ENCODE assay signal across 14 cellular contexts in genomic region chrX:1420371-1420770, GRCh38. TPM values are rescaled to one million over a fixed set of nuclear protein-coding genes. Genes with fewer than 3 reads are reported as not detected.
DNase-seq lines count a peak whose midpoint lies in the region; ATAC-seq, FAIRE-seq and TF ChIP-seq lines count a peak whose summit lies in the region.
"Had no signal": no experiment of that assay in that cellular context is flagged by ENCODE, and none has a peak within 500 bp of the region (broad histone marks: within the 10 kb centered on the region; RNA-seq: fewer than 3 reads in every experiment).

No MANE protein-coding gene starts in this region.

- ATAC-seq in K562 (peak; percentile 45), HG03280 (IDR thresholded peaks at IDR 0.05; ENCODE audit: unreplicated experiment) (no peak)

- no TSS peak for BruUV-seq in K562 (replicated peaks; lab: Mats Ljungman, UMichigan)

- peak overlapping the region in 1 of 2 experiments; percentile 76; a peak in 1 of 4 replicates for H3K9ac ChIP-seq in K562 (ENCODE audit: insufficient read depth in 1 of 2, low read depth in 2 of 2, low read length in 2 of 2)

- H3K4me3 Mint-ChIP-seq in CD8-positive, alpha-beta memory T cell = no peak overlapping the region
- H3K4me3 Mint-ChIP-seq: CD14-positive monocyte had no signal

- no peaks in the 10 kb centered on the region for H3K27me3 ChIP-seq in CD8-positive, alpha-beta memory T cell (ENCODE audit: insufficient read depth, low read length, poor library complexity, severe bottlenecking)
- no peaks in the 10 kb centered on the region for H3K27me3 ChIP-seq in K562 (ENCODE audit: control insufficient read depth in 2 of 2, insufficient read depth in 2 of 2, low read length in 2 of 2)
- H3K27me3 ChIP-seq: adrenal gland had no signal

- H3K36me3 Mint-ChIP-seq in CD8-positive, alpha-beta memory T cell = peaks cover 18 to 46% (median 41%) of the 10 kb centered on the region in 3 donors

- CTCF ChIA-PET in CD8-positive, alpha-beta memory T cell (lab: Charles Lee) = no interaction called here
- CTCF ChIA-PET in K562 (lab: Yijun Ruan, JAX; ENCODE audit: low intra/inter-chr PET ratio) = no interaction called here

- H3K27ac ChIP-seq in 22Rv1 (peak overlapping the region; percentile 12; the same call in 1 of the 2 replicates), K562 (ENCODE audit: extremely low read depth, low read depth, low read length) (no peak overlapping the region)
- no peak overlapping the region for H3K27ac ChIP-seq in CD8-positive, alpha-beta memory T cell (ENCODE audit: low read depth, low read length)
- H3K27ac ChIP-seq: adrenal gland had no signal

- no peak for DNase-seq in CD8-positive, alpha-beta memory T cell
- peak in 1 of 4 experiments; percentile 12 for DNase-seq in K562 (ENCODE audit: extremely low read depth in 1 of 4, low spot score in 3 of 4)
- peak; percentile 72 for DNase-seq in mesenteric fat pad (ENCODE audit: low spot score)
- no peak for DNase-seq in stimulated activated CD4-positive, alpha-beta T cell treated with anti-CD3 and anti-CD28 coated beads, Interleukin-4, amount 100 ng/mL, for 4 hours
- DNase-seq in SKM-1 treated with dmso at 0.1 percent for 144 hours (lab: John Stamatoyannopoulos, UW; ENCODE audit: unreplicated experiment) = no peak
- no peak for DNase-seq in NCI-H446 (lab: John Stamatoyannopoulos, UW)
- DNase-seq: cortex of kidney, GF-D8, NCI-H1092 treated with DMSO at 0.1 percent for 48 hours, NCI-H2227 treated with DMSO at 0.1 percent for 48 hours had no signal

- H4K20me1 ChIP-seq in K562 (replicated peaks; ENCODE audit: control insufficient read depth, insufficient read depth, low read length) = no peaks in the 10 kb centered on the region

- H3K9me3 ChIP-seq in CD8-positive, alpha-beta memory T cell (ENCODE audit: low read length) = peaks cover 20% of the 10 kb centered on the region
- H3K9me3 ChIP-seq in K562 (replicated peaks; ENCODE audit: control insufficient read depth, insufficient read depth, low read depth, low read length) = no peaks in the 10 kb centered on the region; the same call in 1 of the 2 replicates
- H3K9me3 ChIP-seq: adrenal gland had no signal

- in situ Hi-C loops in K562 (cut with MboI) = no loop called here

- H3K4me2 ChIP-seq in K562 (ENCODE audit: insufficient read depth, low read length) = no peak overlapping the region

- no peak overlapping the region for H2AFZ ChIP-seq in K562 (ENCODE audit: low read depth, low read length)

- H3K9me1 ChIP-seq in K562 (ENCODE audit: control insufficient read depth, insufficient read depth, low read length) = no peaks in the 10 kb centered on the region

- POLR2A ChIA-PET in CD8-positive, alpha-beta memory T cell (lab: Charles Lee) = no interaction called here
- POLR2A ChIA-PET in K562 (lab: Yijun Ruan, JAX) = no interaction called here

- H3K4me1 Mint-ChIP-seq in CD8-positive, alpha-beta memory T cell = peaks cover 0 to 11% (median 0%) of the 10 kb centered on the region in 3 donors
- H3K4me1 Mint-ChIP-seq: CD14-positive monocyte had no signal

- peaks cover 54% of the 10 kb centered on the region for H3K36me3 ChIP-seq in CD8-positive, alpha-beta memory T cell (ENCODE audit: insufficient read depth, low read length)
- H3K36me3 ChIP-seq in K562 (ENCODE audit: control insufficient read depth, insufficient read depth, low read length) = peaks cover 17% of the 10 kb centered on the region; the same call in 2 of the 3 replicates

- intact Hi-C loops in K562 (cut with micrococcal nuclease) = no loop called here

- peak overlapping the region in 6 of 8 donors; percentile 2 to 90 (median 53) for H3K27ac Mint-ChIP-seq in CD8-positive, alpha-beta memory T cell

- 44% methylated on average over 5 of the region's 14 CpGs for WGBS in K562 (ENCODE audit: insufficient coverage, low coverage, missing lambda C conversion rate)

- FAIRE-seq in K562 (lab: Jason Lieb, UNC) = no peak

- peaks cover 0 to 21% (median 11%) of the 10 kb centered on the region in 5 donors for H3K9me3 Mint-ChIP-seq in CD8-positive, alpha-beta memory T cell

- TF ChIP-seq POLR2A in K562 (conservative IDR thresholded peaks at IDR 0.05) = no peak

- TF ChIP-seq CTCF in 22Rv1 (IDR thresholded peaks at IDR 0.05) = no peak
- TF ChIP-seq CTCF in K562 (IDR thresholded peaks at IDR 0.05 in 2 of 3, conservative IDR thresholded peaks at IDR 0.05 in 1 of 3; ENCODE audit: insufficient read depth in 2 of 3, low read depth in 1 of 3, low read length in 3 of 3) = no peak

- H3K4me1 ChIP-seq in CD8-positive, alpha-beta memory T cell (ENCODE audit: insufficient read depth, low read length) = no peaks in the 10 kb centered on the region
- peaks cover 0 to 9% of the 10 kb centered on the region in 2 experiments; a peak in 2 of 5 replicates for H3K4me1 ChIP-seq in K562 (replicated peaks in 1 of 2; ENCODE audit: control insufficient read depth in 2 of 2, insufficient read depth in 2 of 2, low read length in 2 of 2)
- H3K4me1 ChIP-seq: adrenal gland had no signal

- no peaks in the 10 kb centered on the region for H3K79me2 ChIP-seq in K562 (ENCODE audit: control insufficient read depth, insufficient read depth, low read length)

- no peak overlapping the region for H3K4me3 ChIP-seq in CD8-positive, alpha-beta memory T cell (ENCODE audit: low read length)
- no peak overlapping the region for H3K4me3 ChIP-seq in K562
- H3K4me3 ChIP-seq: adrenal gland had no signal

- TF ChIP-seq EP300 in K562 (IDR thresholded peaks at IDR 0.05; ENCODE audit: low read length) = no peak

- H3K27me3 Mint-ChIP-seq in CD8-positive, alpha-beta memory T cell = no peaks in the 10 kb centered on the region

- TF ChIP-seq RAD21 in K562 (CRISPR knock-in tag; conservative IDR thresholded peaks at IDR 0.05 in 1 of 2, IDR thresholded peaks at IDR 0.05 in 1 of 2) = no peak

TF ChIP-seq in K562, 482 proteins besides CTCF, POLR2A, EP300 and RAD21 (continues in another document):
- TF ChIP-seq ZNF146 (CRISPR knock-in tag; IDR thresholded peaks at IDR 0.05; ENCODE audit: unreplicated experiment) (no peak), ZSCAN29 (IDR thresholded peaks at IDR 0.05) (no peak), CBFA2T3 (IDR thresholded peaks at IDR 0.05) (peak; percentile 0; the same call in 1 of the 2 replicates), PTBP1 (IDR thresholded peaks at IDR 0.05; ENCODE audit: low read depth, low read length) (peak; percentile 77; the same call in 1 of the 2 replicates), DACH1 (IDR thresholded peaks at IDR 0.05; ENCODE audit: partially characterized antibody) (no peak), ZNF589 (CRISPR knock-in tag; IDR thresholded peaks at IDR 0.05; ENCODE audit: low read depth) (no peak)
- TF ChIP-seq, protein P1, sequence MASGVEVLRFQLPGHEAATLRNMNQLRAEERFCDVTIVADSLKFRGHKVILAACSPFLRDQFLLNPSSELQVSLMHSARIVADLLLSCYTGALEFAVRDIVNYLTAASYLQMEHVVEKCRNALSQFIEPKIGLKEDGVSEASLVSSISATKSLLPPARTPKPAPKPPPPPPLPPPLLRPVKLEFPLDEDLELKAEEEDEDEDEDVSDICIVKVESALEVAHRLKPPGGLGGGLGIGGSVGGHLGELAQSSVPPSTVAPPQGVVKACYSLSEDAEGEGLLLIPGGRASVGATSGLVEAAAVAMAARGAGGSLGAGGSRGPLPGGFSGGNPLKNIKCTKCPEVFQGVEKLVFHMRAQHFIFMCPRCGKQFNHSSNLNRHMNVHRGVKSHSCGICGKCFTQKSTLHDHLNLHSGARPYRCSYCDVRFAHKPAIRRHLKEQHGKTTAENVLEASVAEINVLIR (CRISPR knock-in tag; IDR thresholded peaks at IDR 0.05) = no peak

RNA-seq across cellular contexts. Expression of gene SLC25A6, which starts 28.5 kb away (rescaled TPM):
- 100 to 1,000 TPM; 330 to 341 TPM for total RNA-seq in CD8-positive, alpha-beta memory T cell
- polyA plus RNA-seq in CD8-positive, alpha-beta memory T cell = 469 TPM
- total RNA-seq in K562 (2011; cell fraction: chromatin; rRNA removed; ENCODE audit: low replicate concordance) = 32.2 and 125 TPM in 2 replicates
- total RNA-seq in K562 (2011; cell fraction: nucleolus; rRNA removed) = 167 and 186 TPM in 2 replicates
- 94.8 and 148 TPM in 2 replicates for total RNA-seq in K562 (2011; cell fraction: nucleoplasm; rRNA removed)
- 150 and 196 TPM in 2 replicates for total RNA-seq in K562 (2014; rRNA removed)
- total RNA-seq in K562 (2014; rRNA removed; fragmentation: Illumina TruSeq; extraction: Trizol) = 43.0 and 58.7 TPM in 2 replicates
- 177 and 181 TPM in 2 replicates for total RNA-seq in K562 (2015; rRNA removed; fragmentation: Illumina TruSeq; extraction: Trizol)
- total RNA-seq in K562 (2021) = 318 and 330 TPM in 2 replicates
- polyA plus RNA-seq in K562 (2011; rRNA removed) = 129 and 261 TPM in 2 replicates
- 445 and 542 TPM in 2 replicates for polyA plus RNA-seq in K562 (2011; cell fraction: cytosol; rRNA removed)
- 114 and 138 TPM in 2 replicates for polyA plus RNA-seq in K562 (2011; cell fraction: nucleus; rRNA removed)
- 340 and 778 TPM in 2 replicates for polyA plus RNA-seq in K562 (2012)
- polyA plus RNA-seq in K562 (2014; fragmentation: Illumina TruSeq; extraction: Trizol) = 118 and 276 TPM in 2 replicates
- 10 to 100 TPM; 24.6 to 39.3 TPM for polyA plus RNA-seq in K562 (2014; fragmentation: Nextera tagmentation; extraction: Ambion mirVana)
- 260 and 272 TPM in 2 replicates for polyA plus RNA-seq in K562 (2014; rRNA removed)
- 84.2 and 86.4 TPM in 2 replicates for polyA minus RNA-seq in K562 (2011; rRNA and poly(A)+ RNA removed)
- polyA minus RNA-seq in K562 (2011; cell fraction: cytosol; rRNA and poly(A)+ RNA removed) = 213 and 368 TPM in 2 replicates
- 69.5 and 102 TPM in 2 replicates for polyA minus RNA-seq in K562 (2011; cell fraction: nucleus; rRNA and poly(A)+ RNA removed)
- 331 TPM for total RNA-seq in mesenteric fat pad

RNA-seq across cellular contexts. Expression of gene ASMTL, which starts 32.3 kb away (rescaled TPM):
- total RNA-seq in CD8-positive, alpha-beta memory T cell = 10 to 100 TPM; 26.1 to 26.5 TPM
- polyA plus RNA-seq in CD8-positive, alpha-beta memory T cell = 47.9 TPM
- 21.1 and 30.0 TPM in 2 replicates for total RNA-seq in K562 (2011; cell fraction: chromatin; rRNA removed; ENCODE audit: low replicate concordance)
- 19.0 and 21.1 TPM in 2 replicates for total RNA-seq in K562 (2011; cell fraction: nucleolus; rRNA removed)
- 16.6 and 25.3 TPM in 2 replicates for total RNA-seq in K562 (2011; cell fraction: nucleoplasm; rRNA removed)
- total RNA-seq in K562 (2014; rRNA removed) = 11.8 and 12.2 TPM in 2 replicates
- 3.9 and 4.4 TPM in 2 replicates for total RNA-seq in K562 (2014; rRNA removed; fragmentation: Illumina TruSeq; extraction: Trizol)
- 7.1 and 8.2 TPM in 2 replicates for total RNA-seq in K562 (2015; rRNA removed; fragmentation: Illumina TruSeq; extraction: Trizol)
- total RNA-seq in K562 (2021) = 18.0 and 20.6 TPM in 2 replicates
- 7.8 and 13.9 TPM in 2 replicates for polyA plus RNA-seq in K562 (2011; rRNA removed)
- 11.3 and 16.3 TPM in 2 replicates for polyA plus RNA-seq in K562 (2011; cell fraction: cytosol; rRNA removed)
- polyA plus RNA-seq in K562 (2011; cell fraction: nucleus; rRNA removed) = 15.2 and 17.1 TPM in 2 replicates
- 12.1 and 26.9 TPM in 2 replicates for polyA plus RNA-seq in K562 (2012)
- polyA plus RNA-seq in K562 (2014; fragmentation: Illumina TruSeq; extraction: Trizol) = 7.6 and 11.9 TPM in 2 replicates
- 1 to 10 TPM in 1 of 2 experiments, under 1 TPM in 1; 0.56 to 1.2 TPM for polyA plus RNA-seq in K562 (2014; fragmentation: Nextera tagmentation; extraction: Ambion mirVana)
- polyA plus RNA-seq in K562 (2014; rRNA removed) = 17.1 and 20.3 TPM in 2 replicates
- 5.0 and 5.6 TPM in 2 replicates for polyA minus RNA-seq in K562 (2011; rRNA and poly(A)+ RNA removed)
- polyA minus RNA-seq in K562 (2011; cell fraction: cytosol; rRNA and poly(A)+ RNA removed) = 6.2 and 11.7 TPM in 2 replicates
- 5.3 and 7.9 TPM in 2 replicates for polyA minus RNA-seq in K562 (2011; cell fraction: nucleus; rRNA and poly(A)+ RNA removed)
- 20.8 TPM for total RNA-seq in mesenteric fat pad
